Comparison of ENCODE assay signal across 1 cellular context in the genomic region with DNA sequence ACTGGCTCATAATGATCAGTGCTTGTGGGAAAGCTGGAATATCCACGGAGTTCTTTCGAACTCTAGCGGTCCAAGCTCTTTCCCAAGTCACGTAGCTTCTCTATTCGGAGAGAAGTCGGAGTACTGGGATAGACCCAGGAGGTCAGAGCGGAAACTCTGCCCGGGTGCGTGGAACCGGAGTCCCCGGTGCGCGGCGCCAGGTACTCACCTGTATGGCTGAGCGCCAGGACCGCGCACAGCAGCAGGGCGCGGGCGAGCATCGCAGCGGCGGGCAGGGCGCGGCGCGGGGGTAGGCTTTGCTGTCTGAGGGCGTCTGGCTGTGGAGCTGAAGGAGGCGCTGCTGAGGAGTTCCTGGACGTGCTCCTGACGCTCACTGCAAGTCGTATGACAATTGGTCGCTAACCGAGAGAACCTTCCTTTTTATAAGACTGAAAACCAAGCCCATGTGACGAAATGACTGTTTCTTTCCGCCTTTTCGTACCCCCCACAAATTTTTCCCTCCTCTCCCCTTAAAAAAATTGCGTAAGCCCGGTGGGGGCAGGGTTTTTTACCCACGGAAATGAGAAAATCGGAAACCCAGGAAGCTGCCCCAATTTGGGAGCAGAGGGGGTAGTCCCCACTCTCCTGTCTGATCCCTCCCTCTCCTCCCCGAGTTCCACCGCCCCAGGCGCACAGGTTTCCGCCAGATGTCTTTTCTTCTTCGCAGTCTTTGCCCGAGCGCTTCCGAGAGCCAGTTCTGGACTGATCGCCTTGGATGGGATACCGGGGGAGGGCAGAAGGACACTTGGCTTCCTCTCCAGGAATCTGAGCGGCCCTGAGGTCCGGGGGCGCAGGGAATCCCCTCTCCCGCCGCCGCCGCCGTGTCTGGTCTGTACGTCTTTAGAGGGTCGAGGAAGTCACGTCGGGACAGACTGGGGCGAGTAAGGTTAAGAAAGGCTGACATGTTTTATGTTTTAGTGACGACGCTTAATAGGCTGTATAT.
TF ChIP-seq lines count a peak whose summit lies in the region.

A gene (minus strand): TSS at position 393 of the 982 bp plus-strand sequence. CDS start 133 bp downstream, at position 260.

TF ChIP-seq in H1, 55 proteins besides CTCF, POLR2A, EP300 and RAD21 (continued from another document):
- TF ChIP-seq, protein P1, sequence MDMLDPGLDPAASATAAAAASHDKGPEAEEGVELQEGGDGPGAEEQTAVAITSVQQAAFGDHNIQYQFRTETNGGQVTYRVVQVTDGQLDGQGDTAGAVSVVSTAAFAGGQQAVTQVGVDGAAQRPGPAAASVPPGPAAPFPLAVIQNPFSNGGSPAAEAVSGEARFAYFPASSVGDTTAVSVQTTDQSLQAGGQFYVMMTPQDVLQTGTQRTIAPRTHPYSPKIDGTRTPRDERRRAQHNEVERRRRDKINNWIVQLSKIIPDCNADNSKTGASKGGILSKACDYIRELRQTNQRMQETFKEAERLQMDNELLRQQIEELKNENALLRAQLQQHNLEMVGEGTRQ (IDR thresholded peaks at IDR 0.05; ENCODE audit: low read length): peak; percentile 21; the same call in 1 of the 2 replicates
- peak; percentile 22; the same call in 1 of the 2 replicates for TF ChIP-seq BACH1 (IDR thresholded peaks at IDR 0.05; ENCODE audit: low read length)
- TF ChIP-seq POLR2AphosphoS5 (IDR thresholded peaks at IDR 0.05; ENCODE audit: low read depth, low read length): peak; percentile 20; the same call in 1 of the 2 replicates
- TF ChIP-seq RBBP5 (IDR thresholded peaks at IDR 0.05; ENCODE audit: borderline replicate concordance, low read depth, low read length): peak; percentile 75; the same call in 1 of the 2 replicates
- peak; percentile 77 for TF ChIP-seq KDM4A (IDR thresholded peaks at IDR 0.05; ENCODE audit: low read depth, low read length, severe bottlenecking)
- TF ChIP-seq, protein P2, sequence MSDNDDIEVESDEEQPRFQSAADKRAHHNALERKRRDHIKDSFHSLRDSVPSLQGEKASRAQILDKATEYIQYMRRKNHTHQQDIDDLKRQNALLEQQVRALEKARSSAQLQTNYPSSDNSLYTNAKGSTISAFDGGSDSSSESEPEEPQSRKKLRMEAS (IDR thresholded peaks at IDR 0.05): peak; percentile 27; the same call in 1 of the 2 replicates
- TF ChIP-seq, protein P3, sequence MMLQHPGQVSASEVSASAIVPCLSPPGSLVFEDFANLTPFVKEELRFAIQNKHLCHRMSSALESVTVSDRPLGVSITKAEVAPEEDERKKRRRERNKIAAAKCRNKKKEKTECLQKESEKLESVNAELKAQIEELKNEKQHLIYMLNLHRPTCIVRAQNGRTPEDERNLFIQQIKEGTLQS (IDR thresholded peaks at IDR 0.05; ENCODE audit: insufficient read depth, low read depth, low read length): no peak
- no peak for TF ChIP-seq CTBP2 (IDR thresholded peaks at IDR 0.05; ENCODE audit: borderline replicate concordance, insufficient read depth, insufficient read length, low read length)
- no peak for TF ChIP-seq PHF8 (conservative IDR thresholded peaks at IDR 0.05; ENCODE audit: low read depth, low read length)
- no peak for TF ChIP-seq CBX5 (IDR thresholded peaks at IDR 0.05; ENCODE audit: low read depth, low read length)
- TF ChIP-seq SAP30 (IDR thresholded peaks at IDR 0.05; ENCODE audit: insufficient read depth, insufficient replicate concordance, low read length): no peak
- TF ChIP-seq TEAD4 (IDR thresholded peaks at IDR 0.05; ENCODE audit: low read depth, low read length): 0 out of 2 replicates have a peak, but pooled peaks have one; percentile 23
- peak; percentile 73 for TF ChIP-seq CREB1 (IDR thresholded peaks at IDR 0.05)
- peak in 1 of 2 experiments; percentile 56; a peak in 1 of 4 replicates for TF ChIP-seq SIN3A (conservative IDR thresholded peaks at IDR 0.05 in 1 of 2, IDR thresholded peaks at IDR 0.05 in 1 of 2; ENCODE audit: low read depth in 1 of 2, low read length in 2 of 2)
- no peak for TF ChIP-seq GTF2F1 (IDR thresholded peaks at IDR 0.05; ENCODE audit: borderline replicate concordance, low read depth, low read length)
- TF ChIP-seq, protein P4, sequence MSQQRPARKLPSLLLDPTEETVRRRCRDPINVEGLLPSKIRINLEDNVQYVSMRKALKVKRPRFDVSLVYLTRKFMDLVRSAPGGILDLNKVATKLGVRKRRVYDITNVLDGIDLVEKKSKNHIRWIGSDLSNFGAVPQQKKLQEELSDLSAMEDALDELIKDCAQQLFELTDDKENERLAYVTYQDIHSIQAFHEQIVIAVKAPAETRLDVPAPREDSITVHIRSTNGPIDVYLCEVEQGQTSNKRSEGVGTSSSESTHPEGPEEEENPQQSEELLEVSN (IDR thresholded peaks at IDR 0.05): 0 out of 2 replicates have a peak, but pooled peaks have one; percentile 34
